Comparison of ENCODE assay signal across 1 cellular context in genomic region chr1:2104621-2105427, GRCh38.
TF ChIP-seq lines count a peak whose summit lies in the region.

No MANE protein-coding gene starts in this region.

TF ChIP-seq in HepG2, 621 proteins besides CTCF, POLR2A, EP300 and RAD21 (continued from another document and continues in another):
- no peak for TF ChIP-seq ZNF816 (CRISPR knock-in tag; IDR thresholded peaks at IDR 0.05; ENCODE audit: borderline replicate concordance)
- no peak; the same call in 1 of the 2 replicates for TF ChIP-seq NFKBIZ (CRISPR knock-in tag; IDR thresholded peaks at IDR 0.05)
- TF ChIP-seq KIAA2018 (CRISPR knock-in tag; IDR thresholded peaks at IDR 0.05; ENCODE audit: borderline replicate concordance) = no peak
- TF ChIP-seq CBX5 (CRISPR knock-in tag; IDR thresholded peaks at IDR 0.05; ENCODE audit: borderline replicate concordance) = 0 out of 2 replicates have a peak, but pooled peaks have one; percentile 19
- no peak for TF ChIP-seq ZNF276 (CRISPR knock-in tag; IDR thresholded peaks at IDR 0.05; ENCODE audit: low read depth)
- no peak for TF ChIP-seq E2F2 (CRISPR knock-in tag; IDR thresholded peaks at IDR 0.05; ENCODE audit: borderline replicate concordance)
- TF ChIP-seq MAF1 (CRISPR knock-in tag; IDR thresholded peaks at IDR 0.05; ENCODE audit: borderline replicate concordance) = no peak
- no peak for TF ChIP-seq ZFP90 (CRISPR knock-in tag; IDR thresholded peaks at IDR 0.05; ENCODE audit: borderline replicate concordance)
- no peak for TF ChIP-seq ZNF879 (CRISPR knock-in tag; IDR thresholded peaks at IDR 0.05)
- no peak for TF ChIP-seq SCMH1 (CRISPR knock-in tag; IDR thresholded peaks at IDR 0.05; ENCODE audit: borderline replicate concordance)
- TF ChIP-seq MED1 (CRISPR knock-in tag; IDR thresholded peaks at IDR 0.05) = peak; percentile 64
- TF ChIP-seq SIN3B (IDR thresholded peaks at IDR 0.05; ENCODE audit: low read length) = no peak
- TF ChIP-seq E2F1 (CRISPR knock-in tag; IDR thresholded peaks at IDR 0.05) = no peak
- no peak for TF ChIP-seq ATF7 (IDR thresholded peaks at IDR 0.05)
- TF ChIP-seq ATF7 (CRISPR knock-in tag; IDR thresholded peaks at IDR 0.05) = no peak
- TF ChIP-seq YEATS4 (CRISPR knock-in tag; IDR thresholded peaks at IDR 0.05; ENCODE audit: borderline replicate concordance) = peak; percentile 50; the same call in 1 of the 2 replicates
- no peak for TF ChIP-seq KDM1A (CRISPR knock-in tag; IDR thresholded peaks at IDR 0.05)
- TF ChIP-seq ATAD3A (CRISPR knock-in tag; IDR thresholded peaks at IDR 0.05) = no peak
- no peak for TF ChIP-seq ZNF280B (CRISPR knock-in tag; IDR thresholded peaks at IDR 0.05; ENCODE audit: borderline replicate concordance)
- TF ChIP-seq GPBP1L1 (CRISPR knock-in tag; IDR thresholded peaks at IDR 0.05) = no peak
- TF ChIP-seq PHF8 (CRISPR knock-in tag; IDR thresholded peaks at IDR 0.05) = peak; percentile 41; the same call in 1 of the 2 replicates
- TF ChIP-seq MAX (IDR thresholded peaks at IDR 0.05) = peak; percentile 41; the same call in 1 of the 2 replicates
- peak in 1 of 2 experiments; percentile 41; a peak in 1 of 4 replicates for TF ChIP-seq KLF16 (CRISPR knock-in tag; IDR thresholded peaks at IDR 0.05)
- no peak for TF ChIP-seq ZKSCAN5 (CRISPR knock-in tag; IDR thresholded peaks at IDR 0.05)
- TF ChIP-seq MLLT10 (CRISPR knock-in tag; IDR thresholded peaks at IDR 0.05) = no peak
- TF ChIP-seq ZNF337 (CRISPR knock-in tag; IDR thresholded peaks at IDR 0.05; ENCODE audit: borderline replicate concordance, low read depth) = no peak
- TF ChIP-seq HBP1 (CRISPR knock-in tag; IDR thresholded peaks at IDR 0.05; ENCODE audit: low read depth) = no peak
- peak; percentile 38 for TF ChIP-seq GABPB1 (CRISPR knock-in tag; IDR thresholded peaks at IDR 0.05)
- no peak for TF ChIP-seq ZIK1 (CRISPR knock-in tag; IDR thresholded peaks at IDR 0.05; ENCODE audit: borderline replicate concordance, low read depth)
- TF ChIP-seq JARID2 (CRISPR knock-in tag; IDR thresholded peaks at IDR 0.05; ENCODE audit: insufficient replicate concordance) = no peak
- no peak for TF ChIP-seq ATM (IDR thresholded peaks at IDR 0.05; ENCODE audit: borderline replicate concordance)
- no peak for TF ChIP-seq ZNF761 (CRISPR knock-in tag; conservative IDR thresholded peaks at IDR 0.05)
- TF ChIP-seq MAFG (CRISPR knock-in tag; IDR thresholded peaks at IDR 0.05) = no peak
- TF ChIP-seq ARID5B (CRISPR knock-in tag; IDR thresholded peaks at IDR 0.05) = peak; percentile 78
- TF ChIP-seq SMAD3 (CRISPR knock-in tag; IDR thresholded peaks at IDR 0.05) = no peak
- no peak for TF ChIP-seq ZNF713 (CRISPR knock-in tag; IDR thresholded peaks at IDR 0.05)
- no peak for TF ChIP-seq ZNF543 (CRISPR knock-in tag; IDR thresholded peaks at IDR 0.05)
- no peak for TF ChIP-seq ZNF383 (CRISPR knock-in tag; IDR thresholded peaks at IDR 0.05; ENCODE audit: borderline replicate concordance)
